Comparison of ENCODE assay signal across 8 cellular contexts in genomic region chr5:134003064-134003956, GRCh38. TPM values are rescaled to one million over a fixed set of nuclear protein-coding genes. Genes with fewer than 3 reads are reported as not detected.
DNase-seq lines count a peak whose midpoint lies in the region; ATAC-seq and TF ChIP-seq lines count a peak whose summit lies in the region.

No MANE protein-coding gene starts in this region.

- H3K9me3 ChIP-seq in OCI-LY1 (ENCODE audit: low read length) (no peaks in the 10 kb centered on the region), suprapubic skin (no peaks in the 10 kb centered on the region)

- peaks cover 44% of the 10 kb centered on the region for H3K79me2 ChIP-seq in OCI-LY1 (ENCODE audit: insufficient read depth, low read length)
- H3K79me2 ChIP-seq in mesendoderm (ENCODE audit: control insufficient read depth, insufficient read depth, low read length): peaks cover 64% of the 10 kb centered on the region

- H3K4ac ChIP-seq in mesendoderm (ENCODE audit: low read depth, low read length): peak overlapping the region; percentile 98

- H3K9me3 Mint-ChIP-seq in brain: no peaks in the 10 kb centered on the region

- H3K36me3 ChIP-seq in OCI-LY1 (ENCODE audit: insufficient read depth, low read length) (peaks cover 29% of the 10 kb centered on the region), mesendoderm (ENCODE audit: control insufficient read depth, insufficient read depth, low read length) (peaks cover 3% of the 10 kb centered on the region), suprapubic skin (peaks cover 6% of the 10 kb centered on the region)

- no peak for TF ChIP-seq EP300 in suprapubic skin (IDR thresholded peaks at IDR 0.05)

- H4K5ac ChIP-seq in mesendoderm (ENCODE audit: low read length): no peak overlapping the region

- H3K27ac ChIP-seq in OCI-LY1 (ENCODE audit: low read depth, low read length, poor library complexity, severe bottlenecking) (peak overlapping the region; percentile 8), mesendoderm (ENCODE audit: low read depth, low read length) (peak overlapping the region; percentile 87), suprapubic skin (peak overlapping the region; percentile 99)

- no peak for TF ChIP-seq POLR2A in suprapubic skin (IDR thresholded peaks at IDR 0.05)
- TF ChIP-seq POLR2A in erythroblast (IDR thresholded peaks at IDR 0.05; ENCODE audit: low read length): no peak

- DNase-seq in activated CD4-positive, CD25-positive, alpha-beta regulatory T cell treated with anti-CD3 and anti-CD28 coated beads, Interleukin-2, amount 50 U/mL, for 72 hours: no peak
- DNase-seq in mesendoderm: no peak
- DNase-seq in suprapubic skin (ENCODE audit: low spot score in 2 of 2): no peak
- DNase-seq in epidermal melanocyte (ENCODE audit: insufficient read length, low spot score): no peak
- no peak for DNase-seq in erythroblast (lab: John Stamatoyannopoulos, UW)

- peak overlapping the region; percentile 37 for H2BK5ac ChIP-seq in mesendoderm (ENCODE audit: low read length)

- H3K9ac ChIP-seq in OCI-LY1 (ENCODE audit: low read length) (peak overlapping the region; percentile 95), mesendoderm (ENCODE audit: low read length) (peak overlapping the region; percentile 95)

- peak; percentile 10 to 12 for ATAC-seq in activated CD4-positive, CD25-positive, alpha-beta regulatory T cell treated with anti-CD3 and anti-CD28 coated beads, Interleukin-2, amount 50 U/mL, for 24 hours

- peak overlapping the region; percentile 99 for H3K23ac ChIP-seq in mesendoderm (ENCODE audit: low read length)

- H3K4me2 ChIP-seq in OCI-LY1 (ENCODE audit: low read length) (peak overlapping the region; percentile 83), mesendoderm (ENCODE audit: low read length) (peak overlapping the region; percentile 76)

- peaks cover 50% of the 10 kb centered on the region for H3K4me1 ChIP-seq in OCI-LY1 (ENCODE audit: insufficient read depth, low read length, severe bottlenecking)
- H3K4me1 ChIP-seq in mesendoderm (ENCODE audit: control insufficient read depth, low read depth, low read length): peaks cover 15% of the 10 kb centered on the region
- H3K4me1 ChIP-seq in suprapubic skin: peaks cover 61% of the 10 kb centered on the region

- peaks cover 79% of the 10 kb centered on the region for H3K4me1 Mint-ChIP-seq in brain

- peak overlapping the region; percentile 59 for H4K8ac ChIP-seq in mesendoderm (ENCODE audit: low read depth, low read length)

- H2BK15ac ChIP-seq in mesendoderm (replicated peaks; ENCODE audit: low read depth): no peak overlapping the region

- no peaks in the 10 kb centered on the region for H3K27me3 ChIP-seq in OCI-LY1 (ENCODE audit: insufficient read depth, low read length)
- no peaks in the 10 kb centered on the region for H3K27me3 ChIP-seq in mesendoderm (ENCODE audit: insufficient read depth, low read length, poor library complexity)
- H3K27me3 ChIP-seq in suprapubic skin: no peaks in the 10 kb centered on the region

- WGBS in mesendoderm (ENCODE audit: extremely low coverage, insufficient coverage, low lambda C conversion rate): no CpG with 5 or more reads among the region's 18 CpGs
- 10% methylated on average over 18 of the region's 18 CpGs for WGBS in suprapubic skin

- peak overlapping the region; percentile 55 for H2BK120ac ChIP-seq in mesendoderm (ENCODE audit: low read depth, low read length)

- peak overlapping the region; percentile 96 to 98 (median 97) for H3K27ac Mint-ChIP-seq in brain

- H3K9me2 ChIP-seq in OCI-LY1 (ENCODE audit: low read depth, low read length): no peaks in the 10 kb centered on the region

- peaks cover 10% of the 10 kb centered on the region for H3K79me1 ChIP-seq in mesendoderm (ENCODE audit: low read length)

- H3K56ac ChIP-seq in mesendoderm (ENCODE audit: low read length): peak overlapping the region; percentile 98

- peak overlapping the region; percentile 91 for H3K18ac ChIP-seq in mesendoderm (ENCODE audit: low read length)

- H3K27me3 Mint-ChIP-seq in brain: peaks cover 2% of the 10 kb centered on the region

- no peaks in the 10 kb centered on the region for H4K20me1 ChIP-seq in OCI-LY1 (ENCODE audit: insufficient read depth, low read length)

- H2AK5ac ChIP-seq in mesendoderm (ENCODE audit: low read length): peak overlapping the region; percentile 44

- H3K4me3 ChIP-seq in OCI-LY1 (ENCODE audit: low read depth, low read length, poor library complexity, severe bottlenecking) (peak overlapping the region; percentile 68), mesendoderm (ENCODE audit: low read length) (peak overlapping the region; percentile 81), suprapubic skin (peak overlapping the region; percentile 96)

- no peak for TF ChIP-seq CTCF in OCI-LY1 (IDR thresholded peaks at IDR 0.05; ENCODE audit: low read length)
- no peak for TF ChIP-seq CTCF in brain (conservative IDR thresholded peaks at IDR 0.05)
- TF ChIP-seq CTCF in suprapubic skin (IDR thresholded peaks at IDR 0.05): no peak

- H3K4me3 Mint-ChIP-seq in brain: peak overlapping the region; percentile 93 to 97 (median 95)

- H3K36me3 Mint-ChIP-seq in brain: peaks cover 22% of the 10 kb centered on the region

- H3F3A ChIP-seq in OCI-LY1 (ENCODE audit: insufficient read depth, low read length): no peaks in the 10 kb centered on the region

- no peak overlapping the region for H2AFZ ChIP-seq in OCI-LY1 (ENCODE audit: low read length)

RNA-seq across cellular contexts. Expression of gene VDAC1, which starts 1.5 kb away (rescaled TPM):
- 174 TPM for polyA plus RNA-seq in brain (ENCODE audit: insufficient read depth, low read depth, low replicate concordance)
- polyA plus RNA-seq in mesendoderm (2013, experiment 1 of 2): 244 TPM
- polyA plus RNA-seq in mesendoderm (2013, experiment 2 of 2): 252 TPM
- 100 to 1,000 TPM; 106 to 194 (median 162) TPM for total RNA-seq in suprapubic skin

RNA-seq across cellular contexts. Expression of gene C5orf15, which starts 34.9 kb away (rescaled TPM):
- polyA plus RNA-seq in brain (ENCODE audit: insufficient read depth, low read depth, low replicate concordance): 28.7 TPM
- 49.6 TPM for polyA plus RNA-seq in mesendoderm (2013, experiment 1 of 2)
- 50.1 TPM for polyA plus RNA-seq in mesendoderm (2013, experiment 2 of 2)
- 10 to 100 TPM; 29.3 to 34.4 (median 32.0) TPM for total RNA-seq in suprapubic skin

Comparison
In these comparisons a context has a peak if more than half of its experiments do, and no peak if none do; other contexts are left out.
1. H3K27ac ChIP-seq: peak in every context shown above with its lines; median percentile 99 in suprapubic skin; 87 in mesendoderm; 8 in OCI-LY1.